In genomic region chr21:29938968-29939858, GRCh38 we compare ENCODE assay signal across 10 cellular contexts. TPM values are rescaled to one million over a fixed set of nuclear protein-coding genes. Genes with fewer than 3 reads are reported as not detected.
DNase-seq lines count a peak whose midpoint lies in the region; ATAC-seq, FAIRE-seq and TF ChIP-seq lines count a peak whose summit lies in the region.
"Had no signal": no experiment of that assay in that cellular context is flagged by ENCODE, and none has a peak within 500 bp of the region (broad histone marks: within the 10 kb centered on the region; RNA-seq: fewer than 3 reads in every experiment).

No MANE protein-coding gene starts in this region.

- no peak overlapping the region for H3K27ac ChIP-seq in mammary epithelial cell (ENCODE audit: insufficient read depth, low read depth, low read length)
- no peak overlapping the region for H3K27ac ChIP-seq in keratinocyte (ENCODE audit: control insufficient read depth, insufficient read depth, low read length)
- H3K27ac ChIP-seq in testis: no peak overlapping the region
- H3K27ac ChIP-seq: PC-9 had no signal

- H3K36me3 ChIP-seq in mammary epithelial cell (ENCODE audit: insufficient read depth, low read length) (no peaks in the 10 kb centered on the region), keratinocyte (ENCODE audit: control insufficient read depth in 2 of 2, extremely low read depth in 1 of 2, insufficient read depth in 2 of 2, low read length in 2 of 2) (no peaks in the 10 kb centered on the region), testis (ENCODE audit: low read depth, missing control alignments) (no peaks in the 10 kb centered on the region)
- H3K36me3 ChIP-seq: BE2C had no signal

- no peak for ATAC-seq in GM21381 (IDR thresholded peaks at IDR 0.05; ENCODE audit: unreplicated experiment)
- no peak for ATAC-seq in GM21619 (IDR thresholded peaks at IDR 0.05; ENCODE audit: unreplicated experiment)

- peaks cover 11% of the 10 kb centered on the region for H3K4me1 ChIP-seq in mammary epithelial cell (ENCODE audit: insufficient read depth, low read length)
- H3K4me1 ChIP-seq in keratinocyte (ENCODE audit: control insufficient read depth, extremely low read depth, insufficient read depth, low read length): peaks cover 5% of the 10 kb centered on the region
- no peaks in the 10 kb centered on the region for H3K4me1 ChIP-seq in testis
- H3K4me1 ChIP-seq: BE2C had no signal

- H4K20me1 ChIP-seq in mammary epithelial cell (ENCODE audit: insufficient read depth, low read length) (no peaks in the 10 kb centered on the region), keratinocyte (ENCODE audit: control insufficient read depth, extremely low read depth, insufficient read depth, low read length) (no peaks in the 10 kb centered on the region)

- WGBS in mammary epithelial cell (ENCODE audit: low coverage, missing lambda C conversion rate): 4% methylated on average over 39 of the region's 68 CpGs
- 0 to 1% methylated on average over 2 to 68 of the region's 68 CpGs for WGBS in testis, 2 donors

- H3K9me1 ChIP-seq in keratinocyte (ENCODE audit: control insufficient read depth, extremely low read depth, insufficient read depth, low read length): no peaks in the 10 kb centered on the region

- no peaks in the 10 kb centered on the region for H3K79me2 ChIP-seq in mammary epithelial cell (ENCODE audit: insufficient read depth, low read length)
- H3K79me2 ChIP-seq in keratinocyte (ENCODE audit: control insufficient read depth, insufficient read depth, low read length): no peaks in the 10 kb centered on the region

- no peak for FAIRE-seq in keratinocyte (lab: Jason Lieb, UNC)

- no TSS peak for BruUV-seq in mammary epithelial cell (replicated peaks; lab: Mats Ljungman, UMichigan)

- H3K9me3 ChIP-seq in mammary epithelial cell (replicated peaks; ENCODE audit: insufficient read depth, low read length) (no peaks in the 10 kb centered on the region), keratinocyte (ENCODE audit: control insufficient read depth, low read depth, low read length) (no peaks in the 10 kb centered on the region), testis (no peaks in the 10 kb centered on the region)
- H3K9me3 ChIP-seq: BE2C had no signal

- CTCF ChIA-PET in mammary epithelial cell (lab: Charles Lee; ENCODE audit: low non-redundant PET): no interaction called here

- H3K27me3 ChIP-seq in mammary epithelial cell (ENCODE audit: insufficient read depth, low read length): peaks cover 22% of the 10 kb centered on the region
- H3K27me3 ChIP-seq in keratinocyte (ENCODE audit: control insufficient read depth, extremely low read depth, insufficient read depth, low read length): peaks cover 46% of the 10 kb centered on the region
- no peaks in the 10 kb centered on the region for H3K27me3 ChIP-seq in testis

- H2AFZ ChIP-seq in mammary epithelial cell (ENCODE audit: low read depth, low read length): peak overlapping the region; percentile 68
- peak overlapping the region; percentile 65 for H2AFZ ChIP-seq in keratinocyte (ENCODE audit: control insufficient read depth, low read length)
- H2AFZ ChIP-seq: PC-9 had no signal

- TF ChIP-seq POLR2A in testis (IDR thresholded peaks at IDR 0.05): no peak

- dilution Hi-C loops in mammary epithelial cell (cut with HindIII; ENCODE audit: low sequenced_read_pairs): no loop called here
- dilution Hi-C loops in keratinocyte (cut with MboI; ENCODE audit: extremely low pct_ligation_motif_present, low sequenced_read_pairs): no loop called here

- DNase-seq in NCI-H748 (lab: John Stamatoyannopoulos, UW; ENCODE audit: unreplicated experiment) (peak; percentile 22), NCI-H748 treated with DMSO at 0.1 percent for 48 hours (lab: John Stamatoyannopoulos, UW) (no peak), mammary epithelial cell (no peak), keratinocyte (ENCODE audit: low read depth, low spot score) (no peak), testis (peak; percentile 14), SKM-1 (lab: John Stamatoyannopoulos, UW; ENCODE audit: unreplicated experiment) (no peak)
- DNase-seq: BE2C, PC-9 had no signal

- H3K9ac ChIP-seq in mammary epithelial cell (ENCODE audit: insufficient read depth, low read length) (no peak overlapping the region), keratinocyte (ENCODE audit: control insufficient read depth, extremely low read depth, insufficient read depth, low read length) (no peak overlapping the region)

- in situ Hi-C loops in mammary epithelial cell (cut with MboI; ENCODE audit: low sequenced_read_pairs in 2 of 2): no loop called here

- peak overlapping the region; percentile 88 for H3K4me2 ChIP-seq in mammary epithelial cell (ENCODE audit: insufficient read depth, low read depth, low read length)
- H3K4me2 ChIP-seq in keratinocyte (ENCODE audit: control insufficient read depth, extremely low read depth, insufficient read depth, low read depth, low read length): peak overlapping the region; percentile 78
- H3K4me2 ChIP-seq: PC-9 had no signal

- H3K4me3 ChIP-seq in mammary epithelial cell (replicated peaks in 1 of 3; ENCODE audit: insufficient read depth in 1 of 3, low read depth in 2 of 3, low read length in 3 of 3) (peak overlapping the region; percentile 5 to 34 (median 22)), keratinocyte (ENCODE audit: control insufficient read depth in 2 of 3, extremely low read depth in 1 of 3, insufficient read depth in 2 of 3, low read depth in 1 of 3, low read length in 3 of 3) (peak overlapping the region in 2 of 3 experiments; percentile 51 to 69), testis (peak overlapping the region; percentile 4 to 22)
- H3K4me3 ChIP-seq: PC-9 had no signal

- TF ChIP-seq CTCF in mammary epithelial cell (conservative IDR thresholded peaks at IDR 0.05 in 1 of 2, IDR thresholded peaks at IDR 0.05 in 1 of 2; ENCODE audit: extremely low read depth in 1 of 2, insufficient read depth in 1 of 2, low read depth in 1 of 2, low read length in 2 of 2): no peak
- no peak for TF ChIP-seq CTCF in keratinocyte (optimal IDR thresholded peaks at IDR 0.05 in 1 of 3, IDR thresholded peaks at IDR 0.05 in 1 of 3, conservative IDR thresholded peaks at IDR 0.05 in 1 of 3; ENCODE audit: extremely low read depth in 1 of 3, insufficient read depth in 2 of 3, low read length in 3 of 3)
- no peak for TF ChIP-seq CTCF in testis (IDR thresholded peaks at IDR 0.05)

- intact Hi-C loops in mammary epithelial cell (cut with micrococcal nuclease): no loop called here
- intact Hi-C loops in testis (cut with DNase I; ENCODE audit: low total_unique reads): no loop called here

RNA-seq across cellular contexts. Expression of gene GRIK1, which starts 0.6 kb away (rescaled TPM):
- not detected for total RNA-seq in mammary epithelial cell
- not detected for polyA plus RNA-seq in mammary epithelial cell
- polyA minus RNA-seq in mammary epithelial cell: not detected
- not detected in 3 replicates for polyA plus RNA-seq in keratinocyte
- polyA plus RNA-seq in keratinocyte (2011; ENCODE audit: low read depth): not detected
- polyA plus RNA-seq in keratinocyte (2011; cell fraction: cytosol; rRNA removed): not detected in 2 replicates
- not detected in 2 replicates for polyA plus RNA-seq in keratinocyte (2011; cell fraction: nucleus; rRNA removed)
- polyA plus RNA-seq in keratinocyte (2012; ENCODE audit: low replicate concordance): 0.10 TPM in 1 of 2 replicates, not detected in the other
- not detected in 3 replicates for polyA minus RNA-seq in keratinocyte
- polyA minus RNA-seq in keratinocyte (2011; cell fraction: cytosol; rRNA and poly(A)+ RNA removed): not detected
- not detected in 2 replicates for polyA minus RNA-seq in keratinocyte (2011; cell fraction: nucleus; rRNA and poly(A)+ RNA removed)
- total RNA-seq in testis: under 1 TPM; 0.08 to 0.25 TPM
- polyA plus RNA-seq in testis (ENCODE audit: insufficient read depth, low read depth, low replicate concordance): 0.20 TPM
- total RNA-seq: PC-9 had no signal

Comparison
In these comparisons a context has a peak if more than half of its experiments do, and no peak if none do; other contexts are left out.
1. DNase-seq: peak in NCI-H748 (single experiment) and testis (single experiment); none in NCI-H748 treated with DMSO at 0.1 percent for 48 hours (single experiment), mammary epithelial cell (single experiment), keratinocyte (single experiment) and SKM-1 (single experiment).
2. Peak in every context shown above with its lines, with median percentiles within 50 percentile points of each other: H3K4me3 ChIP-seq.